Comparison of ENCODE assay signal across 8 cellular contexts in genomic region chr7:139133335-139134139, GRCh38. TPM values are rescaled to one million over a fixed set of nuclear protein-coding genes. Genes with fewer than 3 reads are reported as not detected.
A peak's percentile ranks its signal among the peaks of the same experiment; 100 is the strongest.
DNase-seq lines count a peak whose midpoint lies in the region; ATAC-seq and TF ChIP-seq lines count a peak whose summit lies in the region.

No MANE protein-coding gene starts in this region.

- peak overlapping the region; percentile 80 for H2AFZ ChIP-seq in OCI-LY7 (ENCODE audit: low read length)

- peak; percentile 98 for DNase-seq in DMS 273 (lab: John Stamatoyannopoulos, UW; ENCODE audit: unreplicated experiment)
- DNase-seq in OCI-LY7 (ENCODE audit: low spot score) = peak; percentile 51
- peak; percentile 79 for DNase-seq in activated T-cell treated with anti-CD3 and anti-CD28 coated beads for 4 hours
- DNase-seq in epithelial cell of proximal tubule (ENCODE audit: low read depth) = peak; percentile 57
- peak; percentile 86 to 92 (median 91) for DNase-seq in mucosa of descending colon
- DNase-seq in stimulated activated CD8-positive, alpha-beta memory T cell treated with anti-CD3 and anti-CD28 coated beads, Interleukin-2, amount 100 ng/mL, for 48 hours (ENCODE audit: low read depth in 2 of 2) = peak; percentile 79 to 85

- H3K9me3 ChIP-seq in HUES64 (ENCODE audit: insufficient read depth, low read depth, low read length) (no peaks in the 10 kb centered on the region), OCI-LY7 (ENCODE audit: low read length) (no peaks in the 10 kb centered on the region), mucosa of descending colon (no peaks in the 10 kb centered on the region)

- H3K9me2 ChIP-seq in OCI-LY7 (ENCODE audit: insufficient read depth, low read length) = no peaks in the 10 kb centered on the region

- CTCF ChIA-PET in OCI-LY7 (lab: Charles Lee; ENCODE audit: unreplicated experiment) = no interaction called here

- H3K27me3 ChIP-seq in HUES64 (ENCODE audit: insufficient read depth, low read length) = peaks cover 12% of the 10 kb centered on the region; the same call in 1 of the 2 replicates

- no peaks in the 10 kb centered on the region for H4K20me1 ChIP-seq in OCI-LY7 (ENCODE audit: insufficient read depth, low read length)

- TF ChIP-seq CTCF in OCI-LY7 (conservative IDR thresholded peaks at IDR 0.05; ENCODE audit: low read length) (no peak), epithelial cell of proximal tubule (conservative IDR thresholded peaks at IDR 0.05; ENCODE audit: low read depth, low read length) (no peak), mucosa of descending colon (IDR thresholded peaks at IDR 0.05) (no peak)

- H3K27ac ChIP-seq in HUES64 (ENCODE audit: low read depth, low read length) (no peak overlapping the region), OCI-LY7 (ENCODE audit: low read depth, low read length, poor library complexity, severe bottlenecking) (no peak overlapping the region)

- peak overlapping the region; percentile 64; the same call in 1 of the 2 replicates for H3K4me2 ChIP-seq in OCI-LY7 (ENCODE audit: low read length)

- intact Hi-C loops in OCI-LY7 (cut with micrococcal nuclease; ENCODE audit: unreplicated experiment) (loop anchor here (1.0 kb wide), 1 partner anchor 207 kb away; no protein-coding TSS in a partner anchor), mucosa of descending colon (cut with DNase I, micrococcal nuclease) (no loop called here)

- H3K4me3 ChIP-seq in HUES64 (ENCODE audit: low read length) = peak overlapping the region; percentile 57
- H3K4me3 ChIP-seq in OCI-LY7 (ENCODE audit: low read depth, low read length, poor library complexity, severe bottlenecking) = peak overlapping the region; percentile 58
- H3K4me3 ChIP-seq in epithelial cell of proximal tubule (ENCODE audit: low read depth, low read length) = peak overlapping the region; percentile 66
- H3K4me3 ChIP-seq in mucosa of descending colon = peak overlapping the region; percentile 2

- H3K4me1 ChIP-seq in HUES64 (ENCODE audit: insufficient read depth, low read length) (peaks cover 10% of the 10 kb centered on the region), OCI-LY7 (ENCODE audit: insufficient read depth, low read length, poor library complexity, severe bottlenecking) (no peaks in the 10 kb centered on the region), mucosa of descending colon (ENCODE audit: low read depth) (peaks cover 4% of the 10 kb centered on the region)

- H3K79me2 ChIP-seq in OCI-LY7 (ENCODE audit: insufficient read depth, low read depth, low read length) = no peaks in the 10 kb centered on the region

- peak overlapping the region; percentile 15; the same call in 1 of the 2 replicates for H3K9ac ChIP-seq in HUES64 (ENCODE audit: low read depth, low read length)

- POLR2A ChIA-PET in OCI-LY7 (lab: Charles Lee) = interaction anchor here (0.6 to 1.5 kb wide), 3 partner anchors 15 to 103 kb away, joined by 3 to 5 read pairs (median 3); no protein-coding TSS in a partner anchor

- ATAC-seq in GM21447 (IDR thresholded peaks at IDR 0.05; ENCODE audit: unreplicated experiment) = peak; percentile 98
- ATAC-seq in mucosa of descending colon = peak; percentile 99

- BruUV-seq in OCI-LY7 (replicated peaks; lab: Mats Ljungman, UMichigan) = no TSS peak

- WGBS in HUES64 = 3% methylated on average over 35 of the region's 36 CpGs

- H3K36me3 ChIP-seq in HUES64 (ENCODE audit: insufficient read depth, low read length) (no peaks in the 10 kb centered on the region), OCI-LY7 (ENCODE audit: insufficient read depth, low read length) (no peaks in the 10 kb centered on the region), mucosa of descending colon (ENCODE audit: low read depth) (no peaks in the 10 kb centered on the region)

RNA-seq across cellular contexts. Expression of gene ZC3HAV1, which starts 24.0 kb away (rescaled TPM):
- 21.2 TPM for polyA plus RNA-seq in HUES64 (2013, experiment 1 of 2)
- 19.1 TPM for polyA plus RNA-seq in HUES64 (2013, experiment 2 of 2)
- 44.2 and 47.4 TPM in 2 replicates for total RNA-seq in OCI-LY7 (2014; rRNA removed; shearing (Covaris generic))
- 47.6 and 52.4 TPM in 2 replicates for total RNA-seq in OCI-LY7 (2022)
- 21.0 and 22.9 TPM in 2 replicates for total RNA-seq in epithelial cell of proximal tubule
- total RNA-seq in mucosa of descending colon = 10 to 100 TPM; 36.5 to 38.9 (median 38.4) TPM

Comparison
In these comparisons a context has a peak if more than half of its experiments do, and no peak if none do; other contexts are left out.
1. H3K4me3 ChIP-seq: peak in every context shown above with its lines; median percentile 66 in epithelial cell of proximal tubule; 58 in OCI-LY7; 57 in HUES64; 2 in mucosa of descending colon.